Comparison of ENCODE assay signal across 17 cellular contexts in the genomic region with DNA sequence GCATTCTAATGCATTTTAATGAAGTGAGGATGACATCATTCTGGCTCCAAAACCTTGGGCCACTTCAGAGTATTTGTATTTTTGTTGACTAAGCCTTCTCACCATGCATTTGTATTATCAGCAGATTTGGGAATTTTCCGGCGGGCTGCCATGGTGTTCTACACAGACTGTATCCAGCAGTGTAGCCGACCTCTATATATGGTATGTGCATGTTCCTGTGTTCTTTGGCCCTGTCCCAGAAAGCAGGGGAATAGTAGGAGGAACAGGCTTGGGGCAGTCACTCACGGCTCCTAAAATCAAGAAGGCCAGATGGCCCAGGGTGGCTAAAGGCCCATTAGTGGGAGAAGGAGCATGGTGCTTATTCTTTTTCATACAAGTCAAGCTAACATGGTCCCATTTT.
"Had no signal": no experiment of that assay in that cellular context is flagged by ENCODE, and none has a peak within 500 bp of the region (broad histone marks: within the 10 kb centered on the region; RNA-seq: fewer than 3 reads in every experiment).

No MANE protein-coding gene starts in this region.

- H3K79me2 ChIP-seq: hepatocyte had no signal

- H3K27ac ChIP-seq: hepatocyte, pancreas, upper lobe of right lung had no signal

- H3K4me3 ChIP-seq: hepatocyte, pancreas, upper lobe of right lung had no signal

- H3K27me3 ChIP-seq: hepatocyte, neutrophil, pancreas, upper lobe of right lung had no signal

- DNase-seq: activated CD4-positive, alpha-beta T cell treated with anti-CD3 and anti-CD28 coated beads, Interleukin-2, amount 10 ng/mL, durations not matched to agents 7 days and 5 days; activated CD8-positive, alpha-beta T cell treated with anti-CD3 and anti-CD28 coated beads, Interleukin-2, amount 10 ng/mL, durations not matched to agents 7 days and 5 days; activated naive CD4-positive, alpha-beta T cell treated with Interleukin-2 at 50 U/mL for 16 hours; activated naive CD8-positive, alpha-beta T cell treated with anti-CD3 and anti-CD28 coated beads, Interleukin-2, amount 10 ng/mL, durations not matched to agents 7 days and 5 days; activated T-cell treated with anti-CD3 and anti-CD28 coated beads, Interleukin-2, amount 50 U/mL, for 24 hours; effector CD8-positive, alpha-beta T cell; left colon; pancreas; stimulated activated CD8-positive, alpha-beta memory T cell treated with anti-CD3 and anti-CD28 coated beads, Interleukin-4, amount 100 ng/mL, for 48 hours; stimulated activated naive CD4-positive, alpha-beta T cell; T-cell; upper lobe of right lung had no signal

- H3K4me1 ChIP-seq: pancreas, upper lobe of right lung had no signal

- H2AFZ ChIP-seq: hepatocyte had no signal

- H3K4me2 ChIP-seq: hepatocyte had no signal

- ATAC-seq: activated CD8-positive, alpha-beta T cell treated with anti-CD3 and anti-CD28 coated beads, Interleukin-2, amount 10 ng/mL, durations not matched to agents 7 days and 5 days; esophagus mucosa; left colon; natural killer cell treated with Interleukin-12 subunit alpha and Interleukin-12 subunit beta and Interleukin-15 and Interleukin-18, amount 100 ng/mL, for 72 hours; T-cell; upper lobe of right lung had no signal

- FAIRE-seq: islet of Langerhans, pancreas had no signal

- H3K9me3 ChIP-seq: neutrophil, pancreas, upper lobe of right lung had no signal

- H3K36me3 ChIP-seq: neutrophil, upper lobe of right lung had no signal
